ENCODE assay signal across 25 cellular contexts in genomic region chr18:80095414-80095813, GRCh38.
"Had no signal": no experiment of that assay in that cellular context is flagged by ENCODE, and none has a peak within 500 bp of the region (broad histone marks: within the 10 kb centered on the region; RNA-seq: fewer than 3 reads in every experiment).

No MANE protein-coding gene starts in this region.

- H3K27ac ChIP-seq: coronary artery, dorsolateral prefrontal cortex, epithelial cell of prostate, foreskin keratinocyte, gastroesophageal sphincter, heart left ventricle, hepatocyte, left lung, lower lobe of right lung had no signal

- H3K4me3 ChIP-seq: coronary artery, dorsolateral prefrontal cortex, gastroesophageal sphincter, heart left ventricle, hepatocyte, left lung, lower lobe of right lung, mucosa of descending colon had no signal

- H3K27ac Mint-ChIP-seq: effector memory CD8-positive, alpha-beta T cell; endodermal cell; immature natural killer cell; mesothelial cell of epicardium had no signal

- H3K9me3 ChIP-seq: gastroesophageal sphincter, left lung, lower lobe of right lung, mucosa of descending colon had no signal

- H3K9me3 Mint-ChIP-seq: effector memory CD8-positive, alpha-beta T cell had no signal

- DNase-seq: dermis blood vessel endothelial cell; dorsolateral prefrontal cortex; effector CD8-positive, alpha-beta T cell; effector memory CD8-positive, alpha-beta T cell; endodermal cell; erythroblast; foreskin keratinocyte; heart left ventricle; hypothalamus; immature natural killer cell; islet precursor cell; kidney; kidney glomerular epithelial cell; left colon; left lung; left ventricle myocardium superior; lower lobe of right lung; mesenchymal stem cell; mucosa of descending colon had no signal

- H3K36me3 ChIP-seq: heart left ventricle, left lung, lower lobe of right lung had no signal

- H3K4me2 ChIP-seq: hepatocyte had no signal

- H3K4me1 Mint-ChIP-seq: endodermal cell, immature natural killer cell, mesothelial cell of epicardium had no signal

- H3K4me1 ChIP-seq: foreskin keratinocyte, gastroesophageal sphincter, heart left ventricle, left lung, lower lobe of right lung had no signal

- H3K27me3 ChIP-seq: dorsolateral prefrontal cortex, foreskin keratinocyte, gastroesophageal sphincter, heart left ventricle, hepatocyte, left lung had no signal

- ATAC-seq: effector memory CD8-positive, alpha-beta T cell; esophagus mucosa; foreskin keratinocyte; gastroesophageal sphincter; heart left ventricle; left colon; left lung; left ventricle myocardium superior; lower lobe of right lung; mucosa of descending colon had no signal

- H2AFZ ChIP-seq: hepatocyte had no signal

- H3K36me3 Mint-ChIP-seq: immature natural killer cell had no signal

- H3K4me3 Mint-ChIP-seq: effector memory CD8-positive, alpha-beta T cell; endodermal cell; immature natural killer cell; mesothelial cell of epicardium had no signal
